Comparison of ENCODE assay signal across 1 cellular context in the genomic region with DNA sequence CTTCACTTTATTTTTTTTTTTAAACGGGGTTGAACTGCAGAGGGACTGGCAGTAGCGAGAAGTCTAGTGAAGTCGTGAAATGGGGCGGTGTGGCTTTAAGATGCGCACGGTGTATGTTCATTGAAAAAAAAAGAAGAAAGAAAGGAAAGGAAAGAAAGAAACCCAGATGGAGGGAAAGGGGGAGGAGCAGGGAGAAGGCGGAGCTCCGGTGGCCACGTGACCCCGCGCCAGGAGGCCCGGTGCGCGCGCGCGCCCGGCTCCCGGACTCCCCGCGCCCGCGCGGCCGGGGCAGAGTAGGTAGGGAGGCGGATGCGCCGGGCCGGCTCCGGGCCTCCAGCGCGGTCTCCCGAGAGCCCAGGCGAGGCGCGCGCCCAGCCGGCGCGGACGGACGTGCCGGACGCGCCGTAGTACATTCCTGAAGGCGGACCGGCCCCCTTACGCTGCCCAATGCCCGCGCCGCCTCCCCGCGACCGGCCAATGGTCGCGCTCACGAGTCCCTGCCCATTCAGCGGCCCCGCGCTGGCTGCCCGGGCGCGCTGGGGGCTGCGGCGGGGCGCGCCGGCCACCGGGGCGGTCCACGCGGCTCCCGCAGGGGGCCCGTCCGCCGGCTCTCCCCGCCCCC.
TF ChIP-seq lines count a peak whose summit lies in the region.

No MANE protein-coding gene starts in this region.

TF ChIP-seq in GM12878, 131 proteins besides CTCF, POLR2A, EP300 and RAD21 (continued from another document and continues in another):
- TF ChIP-seq PBX3 (IDR thresholded peaks at IDR 0.05; ENCODE audit: insufficient replicate concordance, low read depth, low read length): peak; percentile 12
- TF ChIP-seq, protein P1, sequence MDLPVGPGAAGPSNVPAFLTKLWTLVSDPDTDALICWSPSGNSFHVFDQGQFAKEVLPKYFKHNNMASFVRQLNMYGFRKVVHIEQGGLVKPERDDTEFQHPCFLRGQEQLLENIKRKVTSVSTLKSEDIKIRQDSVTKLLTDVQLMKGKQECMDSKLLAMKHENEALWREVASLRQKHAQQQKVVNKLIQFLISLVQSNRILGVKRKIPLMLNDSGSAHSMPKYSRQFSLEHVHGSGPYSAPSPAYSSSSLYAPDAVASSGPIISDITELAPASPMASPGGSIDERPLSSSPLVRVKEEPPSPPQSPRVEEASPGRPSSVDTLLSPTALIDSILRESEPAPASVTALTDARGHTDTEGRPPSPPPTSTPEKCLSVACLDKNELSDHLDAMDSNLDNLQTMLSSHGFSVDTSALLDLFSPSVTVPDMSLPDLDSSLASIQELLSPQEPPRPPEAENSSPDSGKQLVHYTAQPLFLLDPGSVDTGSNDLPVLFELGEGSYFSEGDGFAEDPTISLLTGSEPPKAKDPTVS (IDR thresholded peaks at IDR 0.05; ENCODE audit: low read depth, low read length): no peak
- peak; percentile 93 for TF ChIP-seq USF1 (IDR thresholded peaks at IDR 0.05; ENCODE audit: borderline replicate concordance, extremely low read length, insufficient read depth, low read depth, low read length)
- TF ChIP-seq, protein P2, sequence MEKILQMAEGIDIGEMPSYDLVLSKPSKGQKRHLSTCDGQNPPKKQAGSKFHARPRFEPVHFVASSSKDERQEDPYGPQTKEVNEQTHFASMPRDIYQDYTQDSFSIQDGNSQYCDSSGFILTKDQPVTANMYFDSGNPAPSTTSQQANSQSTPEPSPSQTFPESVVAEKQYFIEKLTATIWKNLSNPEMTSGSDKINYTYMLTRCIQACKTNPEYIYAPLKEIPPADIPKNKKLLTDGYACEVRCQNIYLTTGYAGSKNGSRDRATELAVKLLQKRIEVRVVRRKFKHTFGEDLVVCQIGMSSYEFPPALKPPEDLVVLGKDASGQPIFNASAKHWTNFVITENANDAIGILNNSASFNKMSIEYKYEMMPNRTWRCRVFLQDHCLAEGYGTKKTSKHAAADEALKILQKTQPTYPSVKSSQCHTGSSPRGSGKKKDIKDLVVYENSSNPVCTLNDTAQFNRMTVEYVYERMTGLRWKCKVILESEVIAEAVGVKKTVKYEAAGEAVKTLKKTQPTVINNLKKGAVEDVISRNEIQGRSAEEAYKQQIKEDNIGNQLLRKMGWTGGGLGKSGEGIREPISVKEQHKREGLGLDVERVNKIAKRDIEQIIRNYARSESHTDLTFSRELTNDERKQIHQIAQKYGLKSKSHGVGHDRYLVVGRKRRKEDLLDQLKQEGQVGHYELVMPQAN (conservative IDR thresholded peaks at IDR 0.05): peak; percentile 28; the same call in 1 of the 2 replicates
- TF ChIP-seq RCOR1 (conservative IDR thresholded peaks at IDR 0.05; ENCODE audit: low read depth, low read length): no peak
- peak; percentile 83; the same call in 1 of the 2 replicates for TF ChIP-seq SMARCA5 (IDR thresholded peaks at IDR 0.05)
- TF ChIP-seq MXI1 (IDR thresholded peaks at IDR 0.05; ENCODE audit: low read depth, low read length): peak; percentile 19; the same call in 1 of the 2 replicates
- TF ChIP-seq, protein P3, sequence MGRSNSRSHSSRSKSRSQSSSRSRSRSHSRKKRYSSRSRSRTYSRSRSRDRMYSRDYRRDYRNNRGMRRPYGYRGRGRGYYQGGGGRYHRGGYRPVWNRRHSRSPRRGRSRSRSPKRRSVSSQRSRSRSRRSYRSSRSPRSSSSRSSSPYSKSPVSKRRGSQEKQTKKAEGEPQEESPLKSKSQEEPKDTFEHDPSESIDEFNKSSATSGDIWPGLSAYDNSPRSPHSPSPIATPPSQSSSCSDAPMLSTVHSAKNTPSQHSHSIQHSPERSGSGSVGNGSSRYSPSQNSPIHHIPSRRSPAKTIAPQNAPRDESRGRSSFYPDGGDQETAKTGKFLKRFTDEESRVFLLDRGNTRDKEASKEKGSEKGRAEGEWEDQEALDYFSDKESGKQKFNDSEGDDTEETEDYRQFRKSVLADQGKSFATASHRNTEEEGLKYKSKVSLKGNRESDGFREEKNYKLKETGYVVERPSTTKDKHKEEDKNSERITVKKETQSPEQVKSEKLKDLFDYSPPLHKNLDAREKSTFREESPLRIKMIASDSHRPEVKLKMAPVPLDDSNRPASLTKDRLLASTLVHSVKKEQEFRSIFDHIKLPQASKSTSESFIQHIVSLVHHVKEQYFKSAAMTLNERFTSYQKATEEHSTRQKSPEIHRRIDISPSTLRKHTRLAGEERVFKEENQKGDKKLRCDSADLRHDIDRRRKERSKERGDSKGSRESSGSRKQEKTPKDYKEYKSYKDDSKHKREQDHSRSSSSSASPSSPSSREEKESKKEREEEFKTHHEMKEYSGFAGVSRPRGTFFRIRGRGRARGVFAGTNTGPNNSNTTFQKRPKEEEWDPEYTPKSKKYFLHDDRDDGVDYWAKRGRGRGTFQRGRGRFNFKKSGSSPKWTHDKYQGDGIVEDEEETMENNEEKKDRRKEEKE (IDR thresholded peaks at IDR 0.05): peak; percentile 80
- TF ChIP-seq POLR2AphosphoS5 (IDR thresholded peaks at IDR 0.05; ENCODE audit: low read length): peak; percentile 60; the same call in 1 of the 2 replicates
- peak; percentile 85 for TF ChIP-seq IKZF1 (conservative IDR thresholded peaks at IDR 0.05)
- no peak for TF ChIP-seq ETV6 (conservative IDR thresholded peaks at IDR 0.05 in 1 of 2, IDR thresholded peaks at IDR 0.05 in 1 of 2; ENCODE audit: borderline replicate concordance in 1 of 2, low read depth in 1 of 2)
- no peak for TF ChIP-seq ATF7 (IDR thresholded peaks at IDR 0.05; ENCODE audit: low read depth)
- TF ChIP-seq NBN (IDR thresholded peaks at IDR 0.05): 0 out of 2 replicates have a peak, but pooled peaks have one; percentile 13
- TF ChIP-seq KAT2A (conservative IDR thresholded peaks at IDR 0.05; ENCODE audit: control insufficient read depth, low read depth, low read length): no peak
- no peak for TF ChIP-seq CEBPZ (IDR thresholded peaks at IDR 0.05; ENCODE audit: low read depth, low read length)
- TF ChIP-seq RELA (IDR thresholded peaks at IDR 0.05; ENCODE audit: borderline replicate concordance, partially characterized antibody): peak; percentile 52
- TF ChIP-seq LARP7 (IDR thresholded peaks at IDR 0.05): peak; percentile 88
- TF ChIP-seq SMAD5 (IDR thresholded peaks at IDR 0.05; ENCODE audit: low read depth): no peak
- no peak for TF ChIP-seq SMC3 (IDR thresholded peaks at IDR 0.05; ENCODE audit: borderline replicate concordance, low read length)
- no peak for TF ChIP-seq TCF3 (IDR thresholded peaks at IDR 0.05; ENCODE audit: borderline replicate concordance, insufficient read depth, low read depth, low read length)
- no peak for TF ChIP-seq SREBF1 (IDR thresholded peaks at IDR 0.05; ENCODE audit: low read length)
- peak; percentile 81 for TF ChIP-seq USF2 (IDR thresholded peaks at IDR 0.05; ENCODE audit: borderline replicate concordance, low read depth, low read length)
- TF ChIP-seq, protein P4, sequence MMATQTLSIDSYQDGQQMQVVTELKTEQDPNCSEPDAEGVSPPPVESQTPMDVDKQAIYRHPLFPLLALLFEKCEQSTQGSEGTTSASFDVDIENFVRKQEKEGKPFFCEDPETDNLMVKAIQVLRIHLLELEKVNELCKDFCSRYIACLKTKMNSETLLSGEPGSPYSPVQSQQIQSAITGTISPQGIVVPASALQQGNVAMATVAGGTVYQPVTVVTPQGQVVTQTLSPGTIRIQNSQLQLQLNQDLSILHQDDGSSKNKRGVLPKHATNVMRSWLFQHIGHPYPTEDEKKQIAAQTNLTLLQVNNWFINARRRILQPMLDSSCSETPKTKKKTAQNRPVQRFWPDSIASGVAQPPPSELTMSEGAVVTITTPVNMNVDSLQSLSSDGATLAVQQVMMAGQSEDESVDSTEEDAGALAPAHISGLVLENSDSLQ (IDR thresholded peaks at IDR 0.05): no peak
- peak; percentile 82; the same call in 1 of the 2 replicates for TF ChIP-seq BACH1 (IDR thresholded peaks at IDR 0.05; ENCODE audit: borderline replicate concordance)
- TF ChIP-seq DPF2 (IDR thresholded peaks at IDR 0.05): peak; percentile 68
- TF ChIP-seq MAX (IDR thresholded peaks at IDR 0.05; ENCODE audit: low read depth, low read length): peak; percentile 61
- TF ChIP-seq REST (IDR thresholded peaks at IDR 0.05; ENCODE audit: low read depth, low read length): no peak
